Comparison of ENCODE assay signal across 11 cellular contexts in the genomic region with DNA sequence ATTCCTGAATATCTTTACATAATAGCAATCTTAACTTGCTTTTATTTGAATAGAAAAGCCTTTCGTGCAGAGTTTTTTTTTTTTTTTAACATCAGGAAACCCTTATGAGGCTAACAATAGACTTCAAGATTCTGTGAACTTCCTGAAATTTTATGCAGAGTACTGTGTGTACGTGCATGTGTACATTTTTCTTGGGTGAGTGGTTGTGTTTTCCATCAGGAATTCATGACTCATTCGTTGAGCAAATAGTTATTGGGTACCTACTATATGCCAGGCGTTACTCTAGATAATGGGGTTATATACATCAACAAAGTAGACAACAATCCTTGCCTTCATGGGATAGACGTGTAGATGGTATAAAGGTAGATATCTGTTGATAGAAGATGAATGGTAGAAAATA. TPM values are rescaled to one million over a fixed set of nuclear protein-coding genes. Genes with fewer than 3 reads are reported as not detected.
A peak's percentile ranks its signal among the peaks of the same experiment; 100 is the strongest.
DNase-seq lines count a peak whose midpoint lies in the region; ATAC-seq, FAIRE-seq and TF ChIP-seq lines count a peak whose summit lies in the region.
"Had no signal": no experiment of that assay in that cellular context is flagged by ENCODE, and none has a peak within 500 bp of the region (broad histone marks: within the 10 kb centered on the region; RNA-seq: fewer than 3 reads in every experiment).

No MANE protein-coding gene starts in this region.

- peaks cover 12% of the 10 kb centered on the region for H3K79me1 ChIP-seq in mesenchymal stem cell (replicated peaks; ENCODE audit: low read length, poor library complexity, severe bottlenecking)

- H2BK15ac ChIP-seq in mesenchymal stem cell (ENCODE audit: low read depth, poor library complexity, severe bottlenecking), result no peak overlapping the region

- no peak overlapping the region for H3K27ac ChIP-seq in mesenchymal stem cell (ENCODE audit: low read length, poor library complexity, severe bottlenecking)

- peaks cover 0 to 5% of the 10 kb centered on the region in 2 donors for H3K4me1 Mint-ChIP-seq in effector memory CD8-positive, alpha-beta T cell (ENCODE audit: low read depth in 2 of 2)

- H2BK12ac ChIP-seq in mesenchymal stem cell (ENCODE audit: low read length in 2 of 2), result no peak overlapping the region

- H2AFZ ChIP-seq in mesenchymal stem cell (ENCODE audit: low read depth, low read length), result no peak overlapping the region

- H3K36me3 Mint-ChIP-seq in effector memory CD8-positive, alpha-beta T cell (ENCODE audit: insufficient read depth), result peaks cover 6% of the 10 kb centered on the region

- peaks cover 18% of the 10 kb centered on the region for H3K9me3 ChIP-seq in mesenchymal stem cell (ENCODE audit: control insufficient read depth, low read length)

- H3K4me3 ChIP-seq in BJ (ENCODE audit: low read depth, low read length) (no peak overlapping the region), bronchial epithelial cell (ENCODE audit: low read depth, low read length) (no peak overlapping the region), mesenchymal stem cell (ENCODE audit: insufficient read depth in 1 of 2, low read depth in 1 of 2, low read length in 2 of 2) (no peak overlapping the region)

- peaks cover 0 to 2% of the 10 kb centered on the region in 2 donors for H3K9me3 Mint-ChIP-seq in effector memory CD8-positive, alpha-beta T cell

- CTCF ChIA-PET in BJ (lab: Yijun Ruan, JAX), result interaction anchor here (1.2 kb wide), 1 partner anchor 59 kb away, joined by 4 read pairs; a partner anchor contains a TSS

- no peak for TF ChIP-seq CTCF in BJ (IDR thresholded peaks at IDR 0.05; ENCODE audit: insufficient read depth, low read depth, low read length)
- TF ChIP-seq CTCF in bronchial epithelial cell (IDR thresholded peaks at IDR 0.05; ENCODE audit: insufficient read depth, low read length, severe bottlenecking), result no peak

- H4K91ac ChIP-seq in mesenchymal stem cell (ENCODE audit: low read length), result no peak overlapping the region

- no peak overlapping the region for H3K27ac Mint-ChIP-seq in effector memory CD8-positive, alpha-beta T cell

- H3K36me3 ChIP-seq in BJ (ENCODE audit: control insufficient read depth, insufficient read depth, low read length) (no peaks in the 10 kb centered on the region), bronchial epithelial cell (ENCODE audit: control insufficient read depth, insufficient read depth, low read length) (no peaks in the 10 kb centered on the region), mesenchymal stem cell (ENCODE audit: control insufficient read depth in 1 of 2, insufficient read depth in 2 of 2, low read depth in 1 of 2, low read length in 2 of 2) (peaks cover 0 to 3% of the 10 kb centered on the region in 2 experiments)

- no peak overlapping the region for H3K14ac ChIP-seq in mesenchymal stem cell (ENCODE audit: low read length in 2 of 2)

- H3K27me3 ChIP-seq in BJ (ENCODE audit: control insufficient read depth, insufficient read depth, low read length) (no peaks in the 10 kb centered on the region), bronchial epithelial cell (ENCODE audit: control insufficient read depth, insufficient read depth, low read length) (no peaks in the 10 kb centered on the region), mesenchymal stem cell (ENCODE audit: control insufficient read depth in 1 of 2, insufficient read depth in 1 of 2, low read length in 2 of 2) (no peaks in the 10 kb centered on the region)

- H2BK120ac ChIP-seq in mesenchymal stem cell (ENCODE audit: low read depth, low read length), result no peak overlapping the region

- no peak overlapping the region for H2AK5ac ChIP-seq in mesenchymal stem cell (ENCODE audit: low read length, severe bottlenecking)

- no peak overlapping the region for H4K8ac ChIP-seq in mesenchymal stem cell (ENCODE audit: low read length)

- no peak overlapping the region for H3K18ac ChIP-seq in mesenchymal stem cell (ENCODE audit: low read depth in 1 of 2, low read length in 2 of 2)

- 9% methylated on average over 2 of the region's 5 CpGs for WGBS in mesenchymal stem cell

- no peak overlapping the region for H3K4me2 ChIP-seq in mesenchymal stem cell (ENCODE audit: low read length, poor library complexity, severe bottlenecking)

- H3K4me1 ChIP-seq in mesenchymal stem cell (ENCODE audit: control insufficient read depth, insufficient read depth, low read depth, low read length), result no peaks in the 10 kb centered on the region

- no peak for FAIRE-seq in bronchial epithelial cell (lab: Jason Lieb, UNC)

- H3K4me3 Mint-ChIP-seq in effector memory CD8-positive, alpha-beta T cell, result no peak overlapping the region
- H3K4me3 Mint-ChIP-seq: activated naive CD4-positive, alpha-beta T cell treated with anti-CD3 and anti-CD28 coated beads, Interleukin-2, amount 10 ng/mL, durations not matched to agents 7 days and 5 days had no signal

- H3K4ac ChIP-seq in mesenchymal stem cell (ENCODE audit: low read depth in 1 of 2, low read length in 2 of 2), result no peak overlapping the region

- H3K9ac ChIP-seq in mesenchymal stem cell (ENCODE audit: low read length), result peak overlapping the region; percentile 3

- no peak overlapping the region for H2BK5ac ChIP-seq in mesenchymal stem cell (ENCODE audit: low read depth, low read length, poor library complexity, severe bottlenecking)

- no peak for TF ChIP-seq POLR2A in GM18505 (IDR thresholded peaks at IDR 0.05; ENCODE audit: borderline replicate concordance, extremely low read depth, insufficient read depth, insufficient read length)

- DNase-seq in BJ (ENCODE audit: low read depth) (peak; percentile 70), Kasumi-1 (lab: John Stamatoyannopoulos, UW) (peak; percentile 52 to 57), bronchial epithelial cell (ENCODE audit: low read depth) (peak; percentile 98), mesenchymal stem cell (peak; percentile 89), T-helper 2 cell (no peak)
- DNase-seq in effector memory CD8-positive, alpha-beta T cell, result no peak
- no peak for DNase-seq in activated CD8-positive, alpha-beta memory T cell treated with anti-CD3 and anti-CD28 coated beads for 24 hours
- DNase-seq: activated naive CD4-positive, alpha-beta T cell treated with anti-CD3 and anti-CD28 coated beads, Interleukin-2, amount 10 ng/mL, durations not matched to agents 7 days and 5 days; H7; Karpas-422 had no signal

- ATAC-seq in effector memory CD8-positive, alpha-beta T cell (replicated peaks), result no peak
- ATAC-seq in GM18505 (IDR thresholded peaks at IDR 0.05; ENCODE audit: unreplicated experiment), result no peak

- POLR2A ChIA-PET in BJ (lab: Charles Lee), result no interaction called here

- H3K27me3 Mint-ChIP-seq in effector memory CD8-positive, alpha-beta T cell, result no peaks in the 10 kb centered on the region
- H3K27me3 Mint-ChIP-seq: activated naive CD4-positive, alpha-beta T cell treated with anti-CD3 and anti-CD28 coated beads, Interleukin-2, amount 10 ng/mL, durations not matched to agents 7 days and 5 days had no signal

- H3K23ac ChIP-seq in mesenchymal stem cell (ENCODE audit: low read length in 2 of 2), result no peak overlapping the region

RNA-seq across cellular contexts. Expression of a gene that starts 59.1 kb away (rescaled TPM):
- polyA plus RNA-seq in BJ (2011; rRNA removed), result 8.3 and 22.5 TPM in 2 replicates
- 2.4 and 3.4 TPM in 2 replicates for polyA minus RNA-seq in BJ (2011; rRNA and poly(A)+ RNA removed)
- total RNA-seq in bronchial epithelial cell, result 24.7 and 29.4 TPM in 2 replicates
- polyA plus RNA-seq in mesenchymal stem cell (2013, experiment 1 of 2), result 53.9 TPM
- 53.6 TPM for polyA plus RNA-seq in mesenchymal stem cell (2013, experiment 2 of 2)

Comparison
In these comparisons a context has a peak if more than half of its experiments do, and no peak if none do; other contexts are left out.
1. DNase-seq: peak in BJ (single experiment), Kasumi-1 (2 of 2), bronchial epithelial cell (single experiment) and mesenchymal stem cell (single experiment); none in effector memory CD8-positive, alpha-beta T cell (0 of 3), T-helper 2 cell (0 of 5) and activated CD8-positive, alpha-beta memory T cell treated with anti-CD3 and anti-CD28 coated beads for 24 hours (single experiment).